15 cellular contexts compared by ENCODE assay signal in genomic region chr6:34011298-34011697, GRCh38.
DNase-seq lines count a peak whose midpoint lies in the region; ATAC-seq and TF ChIP-seq lines count a peak whose summit lies in the region.
"Had no signal": no experiment of that assay in that cellular context is flagged by ENCODE, and none has a peak within 500 bp of the region (broad histone marks: within the 10 kb centered on the region; RNA-seq: fewer than 3 reads in every experiment).

No MANE protein-coding gene starts in this region.

- ATAC-seq in GM21786 (IDR thresholded peaks at IDR 0.05; ENCODE audit: unreplicated experiment) (no peak), PC-3 (no peak), right lobe of liver (no peak)

- intact Hi-C loops in CD14-positive monocyte (cut with micrococcal nuclease) (no loop called here), Calu3 (cut with micrococcal nuclease; ENCODE audit: unreplicated experiment) (no loop called here), PC-3 (cut with micrococcal nuclease) (no loop called here), right lobe of liver (cut with DNase I) (no loop called here)

- H3K9me3 ChIP-seq in ectodermal cell (ENCODE audit: control insufficient read depth, low read length) (no peaks in the 10 kb centered on the region), PC-3 (ENCODE audit: low read length) (no peaks in the 10 kb centered on the region), right lobe of liver (no peaks in the 10 kb centered on the region)

- H3K27me3 ChIP-seq in ectodermal cell (ENCODE audit: control insufficient read depth, insufficient read depth, low read length, poor library complexity, severe bottlenecking) (peaks cover 3% of the 10 kb centered on the region), PC-3 (ENCODE audit: low read length) (peaks cover 38% of the 10 kb centered on the region), right lobe of liver (no peaks in the 10 kb centered on the region)
- H3K27me3 ChIP-seq: BLaER1 had no signal

- H3K4me3 ChIP-seq in ectodermal cell (ENCODE audit: insufficient read depth, low read depth, low read length), result no peak overlapping the region
- no peak overlapping the region for H3K4me3 ChIP-seq in PC-3 (ENCODE audit: low read length)
- no peak overlapping the region for H3K4me3 ChIP-seq in right lobe of liver
- H3K4me3 ChIP-seq: BLaER1 had no signal

- H3K27me3 Mint-ChIP-seq in CD14-positive monocyte (ENCODE audit: low read depth in 3 of 3) (peaks cover 2 to 7% (median 4%) of the 10 kb centered on the region in 3 donors), nephron progenitor cell (ENCODE audit: low read depth, poor library complexity) (peaks cover 21% of the 10 kb centered on the region), Calu3 (ENCODE audit: unreplicated experiment) (no peaks in the 10 kb centered on the region)

- no peak overlapping the region for H3K9ac ChIP-seq in PC-3 (ENCODE audit: low read length)
- H3K9ac ChIP-seq: BLaER1 had no signal

- H3K36me3 ChIP-seq in ectodermal cell (ENCODE audit: control insufficient read depth, insufficient read depth, low read length), result no peaks in the 10 kb centered on the region
- no peaks in the 10 kb centered on the region for H3K36me3 ChIP-seq in PC-3 (ENCODE audit: low read depth, low read length)
- H3K36me3 ChIP-seq in right lobe of liver, result no peaks in the 10 kb centered on the region
- H3K36me3 ChIP-seq: BLaER1 had no signal

- H3F3A ChIP-seq in PC-3 (ENCODE audit: low read length, unreplicated experiment), result no peaks in the 10 kb centered on the region

- peaks cover 33% of the 10 kb centered on the region for H3K4me1 ChIP-seq in ectodermal cell (ENCODE audit: control insufficient read depth, insufficient read depth, low read length)
- H3K4me1 ChIP-seq in PC-3 (ENCODE audit: insufficient read depth, low read length), result no peaks in the 10 kb centered on the region
- H3K4me1 ChIP-seq in right lobe of liver, result no peaks in the 10 kb centered on the region
- H3K4me1 ChIP-seq: BLaER1 had no signal

- H3K27ac Mint-ChIP-seq in CD14-positive monocyte, result no peak overlapping the region
- no peak overlapping the region for H3K27ac Mint-ChIP-seq in nephron progenitor cell
- H3K27ac Mint-ChIP-seq in Calu3 (ENCODE audit: unreplicated experiment), result no peak overlapping the region
- H3K27ac Mint-ChIP-seq: CD4-positive, CD25-positive, alpha-beta regulatory T cell; H9 had no signal

- BruUV-seq in Calu3 (replicated peaks; lab: Mats Ljungman, UMichigan) (no TSS peak), PC-3 (replicated peaks; lab: Mats Ljungman, UMichigan) (no TSS peak)

- H3K9me3 Mint-ChIP-seq in CD14-positive monocyte (peaks cover 0 to 5% (median 1%) of the 10 kb centered on the region in 7 donors), nephron progenitor cell (peaks cover 15% of the 10 kb centered on the region), Calu3 (ENCODE audit: low read depth, unreplicated experiment) (no peaks in the 10 kb centered on the region)

- H3K4me3 Mint-ChIP-seq in CD14-positive monocyte (no peak overlapping the region), nephron progenitor cell (no peak overlapping the region), Calu3 (ENCODE audit: low read depth, unreplicated experiment) (no peak overlapping the region)
- H3K4me3 Mint-ChIP-seq: CD4-positive, CD25-positive, alpha-beta regulatory T cell; H9 had no signal

- no peaks in the 10 kb centered on the region for H3K4me1 Mint-ChIP-seq in CD14-positive monocyte
- peaks cover 28% of the 10 kb centered on the region for H3K4me1 Mint-ChIP-seq in nephron progenitor cell
- H3K4me1 Mint-ChIP-seq in Calu3 (ENCODE audit: low read depth, unreplicated experiment), result no peaks in the 10 kb centered on the region

- 56 to 59% methylated on average over 5 of the region's 5 CpGs for WGBS in ectodermal cell, 2 experiments
- WGBS in right lobe of liver (ENCODE audit: insufficient coverage, low coverage, low lambda C conversion rate, missing lambda C conversion rate), result no CpG with 5 or more reads among the region's 5 CpGs

- TF ChIP-seq CTCF in CD14-positive monocyte (IDR thresholded peaks at IDR 0.05) (no peak), nephron progenitor cell (IDR thresholded peaks at IDR 0.05) (no peak), Calu3 (IDR thresholded peaks at IDR 0.05; ENCODE audit: unreplicated experiment) (no peak), PC-3 (conservative IDR thresholded peaks at IDR 0.05; ENCODE audit: low read depth, low read length) (no peak), right lobe of liver (IDR thresholded peaks at IDR 0.05) (no peak)

- no peaks in the 10 kb centered on the region for H4K20me1 ChIP-seq in PC-3 (ENCODE audit: low read length)
- H4K20me1 ChIP-seq: BLaER1 had no signal

- no peaks in the 10 kb centered on the region for H3K9me2 ChIP-seq in PC-3 (replicated peaks; ENCODE audit: low read length)

- CTCF ChIA-PET in Calu3 (lab: Charles Lee), result interaction anchor here (0.6 to 1.5 kb wide), 3 partner anchors 8 to 500 kb away, joined by 3 to 4 read pairs (median 3); no protein-coding TSS in a partner anchor
- CTCF ChIA-PET in PC-3 (lab: Charles Lee), result no interaction called here

- H3K79me2 ChIP-seq in PC-3 (ENCODE audit: low read length), result no peaks in the 10 kb centered on the region

- TF ChIP-seq POLR2A in right lobe of liver (IDR thresholded peaks at IDR 0.05), result no peak

- POLR2A ChIA-PET in PC-3 (lab: Charles Lee; ENCODE audit: unreplicated experiment), result no interaction called here

- no peak overlapping the region for H2AFZ ChIP-seq in PC-3 (ENCODE audit: low read length)

- H3K27ac ChIP-seq in ectodermal cell (ENCODE audit: insufficient read depth, low read depth, low read length, poor library complexity, severe bottlenecking), result peak overlapping the region; percentile 42
- no peak overlapping the region for H3K27ac ChIP-seq in PC-3 (ENCODE audit: low read length)
- H3K27ac ChIP-seq in right lobe of liver, result no peak overlapping the region
- H3K27ac ChIP-seq: BLaER1 had no signal

- no peaks in the 10 kb centered on the region for H3K36me3 Mint-ChIP-seq in CD14-positive monocyte
- H3K36me3 Mint-ChIP-seq in nephron progenitor cell (ENCODE audit: low read depth), result peaks cover 5% of the 10 kb centered on the region
- no peaks in the 10 kb centered on the region for H3K36me3 Mint-ChIP-seq in Calu3 (ENCODE audit: insufficient read depth, unreplicated experiment)
- H3K36me3 Mint-ChIP-seq: CD4-positive, CD25-positive, alpha-beta regulatory T cell had no signal

- H3K4me2 ChIP-seq in PC-3 (ENCODE audit: low read length), result no peak overlapping the region
- H3K4me2 ChIP-seq: BLaER1 had no signal

- DNase-seq in CD14-positive monocyte (ENCODE audit: low spot score) (peak; percentile 22), NCI-H82 treated with DMSO at 0.1 percent for 48 hours (lab: John Stamatoyannopoulos, UW; ENCODE audit: unreplicated experiment) (peak; percentile 39), nephron progenitor cell (peak; percentile 34), Calu3 (no peak), PC-3 (no peak), right lobe of liver (no peak)
- DNase-seq: 8988T; AML-193; CD4-positive, CD25-positive, alpha-beta regulatory T cell; DMS 273 treated with DMSO at 0.1 percent for 48 hours; GOT3; H9 had no signal

Comparison
In these comparisons a context has a peak if more than half of its experiments do, and no peak if none do; other contexts are left out.
1. DNase-seq: peak in CD14-positive monocyte (single experiment), NCI-H82 treated with DMSO at 0.1 percent for 48 hours (single experiment) and nephron progenitor cell (single experiment); none in Calu3 (single experiment), PC-3 (single experiment) and right lobe of liver (0 of 3).